Comparison of ENCODE assay signal across 1 cellular context in the genomic region with DNA sequence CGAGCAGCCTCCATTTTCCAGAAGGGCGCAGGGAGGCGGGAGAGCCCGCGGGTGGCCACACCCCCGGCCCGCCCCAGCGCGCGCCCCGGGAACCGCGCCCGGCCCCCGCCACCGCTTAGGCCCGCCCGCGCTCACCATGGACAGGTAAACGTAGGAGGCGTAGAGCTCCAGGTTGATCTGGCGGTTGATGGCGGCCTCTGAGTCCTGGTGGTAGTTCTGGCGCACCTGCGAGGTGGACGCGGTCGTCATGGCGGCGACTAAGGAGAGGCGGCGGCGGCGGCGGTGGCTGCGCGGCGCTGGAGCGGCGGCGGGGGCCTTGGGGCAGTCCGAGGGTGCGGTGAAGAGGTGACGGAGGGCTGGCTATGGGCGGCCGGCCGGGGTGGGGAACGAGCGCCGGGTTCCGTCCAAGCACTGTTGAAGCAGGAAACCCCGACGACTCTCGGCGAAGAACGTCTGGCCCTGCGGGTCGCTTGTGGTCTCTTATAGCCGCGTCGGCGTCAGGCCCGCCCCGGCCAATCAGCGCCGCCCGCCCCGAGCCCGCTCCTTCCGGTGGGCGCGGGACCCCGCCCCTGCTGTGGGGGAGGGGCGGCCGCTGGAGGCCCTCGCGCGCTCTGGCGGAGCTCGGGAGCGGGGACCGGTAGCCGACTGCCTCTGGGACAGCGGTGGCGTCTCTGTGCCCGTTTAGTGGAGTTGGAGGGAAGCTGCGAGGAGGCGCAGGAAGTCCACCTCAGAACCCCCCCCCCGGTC.
TF ChIP-seq lines count a peak whose summit lies in the region.

A gene (minus strand): TSS at position 458 of the 747 bp plus-strand sequence. CDS start 209 bp downstream, at position 249.

TF ChIP-seq in HepG2, 621 proteins besides CTCF, POLR2A, EP300 and RAD21 (continued from another document and continues in another):
- TF ChIP-seq, protein P1, sequence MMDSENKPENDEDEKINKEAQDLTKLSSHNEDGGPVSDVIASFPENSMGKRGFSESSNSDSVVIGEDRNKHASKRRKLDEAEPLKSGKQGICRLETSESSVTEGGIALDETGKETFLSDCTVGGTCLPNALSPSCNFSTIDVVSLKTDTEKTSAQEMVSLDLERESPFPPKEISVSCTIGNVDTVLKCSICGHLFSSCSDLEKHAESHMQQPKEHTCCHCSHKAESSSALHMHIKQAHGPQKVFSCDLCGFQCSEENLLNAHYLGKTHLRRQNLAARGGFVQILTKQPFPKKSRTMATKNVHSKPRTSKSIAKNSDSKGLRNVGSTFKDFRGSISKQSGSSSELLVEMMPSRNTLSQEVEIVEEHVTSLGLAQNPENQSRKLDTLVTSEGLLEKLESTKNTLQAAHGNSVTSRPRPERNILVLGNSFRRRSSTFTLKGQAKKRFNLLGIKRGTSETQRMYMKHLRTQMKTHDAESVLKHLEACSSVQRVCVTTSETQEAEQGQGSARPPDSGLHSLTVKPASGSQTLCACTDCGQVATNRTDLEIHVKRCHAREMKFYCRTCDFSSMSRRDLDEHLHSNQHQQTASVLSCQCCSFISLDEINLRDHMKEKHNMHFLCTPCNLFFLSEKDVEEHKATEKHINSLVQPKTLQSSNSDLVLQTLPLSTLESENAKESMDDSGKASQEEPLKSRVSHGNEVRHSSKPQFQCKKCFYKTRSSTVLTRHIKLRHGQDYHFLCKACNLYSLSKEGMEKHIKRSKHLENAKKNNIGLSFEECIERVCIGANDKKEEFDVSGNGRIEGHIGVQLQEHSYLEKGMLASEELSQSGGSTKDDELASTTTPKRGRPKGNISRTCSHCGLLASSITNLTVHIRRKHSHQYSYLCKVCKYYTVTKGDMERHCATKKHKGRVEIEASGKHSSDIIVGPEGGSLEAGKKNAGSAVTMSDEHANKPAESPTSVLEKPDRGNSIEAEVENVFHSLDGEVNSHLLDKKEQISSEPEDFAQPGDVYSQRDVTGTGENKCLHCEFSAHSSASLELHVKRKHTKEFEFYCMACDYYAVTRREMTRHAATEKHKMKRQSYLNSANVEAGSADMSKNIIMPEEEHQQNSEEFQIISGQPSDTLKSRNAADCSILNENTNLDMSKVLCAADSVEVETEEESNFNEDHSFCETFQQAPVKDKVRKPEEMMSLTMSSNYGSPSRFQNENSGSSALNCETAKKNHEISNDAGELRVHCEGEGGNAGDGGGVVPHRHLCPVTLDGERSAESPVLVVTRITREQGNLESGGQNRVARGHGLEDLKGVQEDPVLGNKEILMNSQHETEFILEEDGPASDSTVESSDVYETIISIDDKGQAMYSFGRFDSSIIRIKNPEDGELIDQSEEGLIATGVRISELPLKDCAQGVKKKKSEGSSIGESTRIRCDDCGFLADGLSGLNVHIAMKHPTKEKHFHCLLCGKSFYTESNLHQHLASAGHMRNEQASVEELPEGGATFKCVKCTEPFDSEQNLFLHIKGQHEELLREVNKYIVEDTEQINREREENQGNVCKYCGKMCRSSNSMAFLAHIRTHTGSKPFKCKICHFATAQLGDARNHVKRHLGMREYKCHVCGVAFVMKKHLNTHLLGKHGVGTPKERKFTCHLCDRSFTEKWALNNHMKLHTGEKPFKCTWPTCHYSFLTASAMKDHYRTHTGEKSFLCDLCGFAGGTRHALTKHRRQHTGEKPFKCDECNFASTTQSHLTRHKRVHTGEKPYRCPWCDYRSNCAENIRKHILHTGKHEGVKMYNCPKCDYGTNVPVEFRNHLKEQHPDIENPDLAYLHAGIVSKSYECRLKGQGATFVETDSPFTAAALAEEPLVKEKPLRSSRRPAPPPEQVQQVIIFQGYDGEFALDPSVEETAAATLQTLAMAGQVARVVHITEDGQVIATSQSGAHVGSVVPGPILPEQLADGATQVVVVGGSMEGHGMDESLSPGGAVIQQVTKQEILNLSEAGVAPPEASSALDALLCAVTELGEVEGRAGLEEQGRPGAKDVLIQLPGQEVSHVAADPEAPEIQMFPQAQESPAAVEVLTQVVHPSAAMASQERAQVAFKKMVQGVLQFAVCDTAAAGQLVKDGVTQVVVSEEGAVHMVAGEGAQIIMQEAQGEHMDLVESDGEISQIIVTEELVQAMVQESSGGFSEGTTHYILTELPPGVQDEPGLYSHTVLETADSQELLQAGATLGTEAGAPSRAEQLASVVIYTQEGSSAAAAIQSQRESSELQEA (CRISPR knock-in tag; IDR thresholded peaks at IDR 0.05; ENCODE audit: not compliant biosample characterization), result peak; percentile 24
- TF ChIP-seq GATA4 (IDR thresholded peaks at IDR 0.05; ENCODE audit: borderline replicate concordance, low read depth), result peak; percentile 76; the same call in 1 of the 2 replicates
- peak; percentile 32; the same call in 1 of the 2 replicates for TF ChIP-seq FOXO1 (CRISPR knock-in tag; IDR thresholded peaks at IDR 0.05)
- TF ChIP-seq CENPT (CRISPR knock-in tag; IDR thresholded peaks at IDR 0.05; ENCODE audit: low read depth), result no peak
- no peak for TF ChIP-seq HMG20A (CRISPR knock-in tag; IDR thresholded peaks at IDR 0.05; ENCODE audit: borderline replicate concordance)
- TF ChIP-seq GATAD2A (CRISPR knock-in tag; IDR thresholded peaks at IDR 0.05), result 0 out of 2 replicates have a peak, but pooled peaks have one; percentile 14
- no peak for TF ChIP-seq PTBP1 (IDR thresholded peaks at IDR 0.05; ENCODE audit: low read depth, low read length, poor library complexity, severe bottlenecking)
- TF ChIP-seq IKZF1 (IDR thresholded peaks at IDR 0.05), result no peak
- TF ChIP-seq ZNF772 (CRISPR knock-in tag; IDR thresholded peaks at IDR 0.05), result 0 out of 2 replicates have a peak, but pooled peaks have one; percentile 8
- TF ChIP-seq DNMT1 (CRISPR knock-in tag; IDR thresholded peaks at IDR 0.05), result peak; percentile 81
- TF ChIP-seq, protein P2, sequence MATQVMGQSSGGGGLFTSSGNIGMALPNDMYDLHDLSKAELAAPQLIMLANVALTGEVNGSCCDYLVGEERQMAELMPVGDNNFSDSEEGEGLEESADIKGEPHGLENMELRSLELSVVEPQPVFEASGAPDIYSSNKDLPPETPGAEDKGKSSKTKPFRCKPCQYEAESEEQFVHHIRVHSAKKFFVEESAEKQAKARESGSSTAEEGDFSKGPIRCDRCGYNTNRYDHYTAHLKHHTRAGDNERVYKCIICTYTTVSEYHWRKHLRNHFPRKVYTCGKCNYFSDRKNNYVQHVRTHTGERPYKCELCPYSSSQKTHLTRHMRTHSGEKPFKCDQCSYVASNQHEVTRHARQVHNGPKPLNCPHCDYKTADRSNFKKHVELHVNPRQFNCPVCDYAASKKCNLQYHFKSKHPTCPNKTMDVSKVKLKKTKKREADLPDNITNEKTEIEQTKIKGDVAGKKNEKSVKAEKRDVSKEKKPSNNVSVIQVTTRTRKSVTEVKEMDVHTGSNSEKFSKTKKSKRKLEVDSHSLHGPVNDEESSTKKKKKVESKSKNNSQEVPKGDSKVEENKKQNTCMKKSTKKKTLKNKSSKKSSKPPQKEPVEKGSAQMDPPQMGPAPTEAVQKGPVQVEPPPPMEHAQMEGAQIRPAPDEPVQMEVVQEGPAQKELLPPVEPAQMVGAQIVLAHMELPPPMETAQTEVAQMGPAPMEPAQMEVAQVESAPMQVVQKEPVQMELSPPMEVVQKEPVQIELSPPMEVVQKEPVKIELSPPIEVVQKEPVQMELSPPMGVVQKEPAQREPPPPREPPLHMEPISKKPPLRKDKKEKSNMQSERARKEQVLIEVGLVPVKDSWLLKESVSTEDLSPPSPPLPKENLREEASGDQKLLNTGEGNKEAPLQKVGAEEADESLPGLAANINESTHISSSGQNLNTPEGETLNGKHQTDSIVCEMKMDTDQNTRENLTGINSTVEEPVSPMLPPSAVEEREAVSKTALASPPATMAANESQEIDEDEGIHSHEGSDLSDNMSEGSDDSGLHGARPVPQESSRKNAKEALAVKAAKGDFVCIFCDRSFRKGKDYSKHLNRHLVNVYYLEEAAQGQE (IDR thresholded peaks at IDR 0.05; ENCODE audit: borderline replicate concordance in 1 of 2, low read depth in 1 of 2, low read length in 2 of 2), result no peak; a peak in 1 of 4 replicates
- TF ChIP-seq, protein P3, sequence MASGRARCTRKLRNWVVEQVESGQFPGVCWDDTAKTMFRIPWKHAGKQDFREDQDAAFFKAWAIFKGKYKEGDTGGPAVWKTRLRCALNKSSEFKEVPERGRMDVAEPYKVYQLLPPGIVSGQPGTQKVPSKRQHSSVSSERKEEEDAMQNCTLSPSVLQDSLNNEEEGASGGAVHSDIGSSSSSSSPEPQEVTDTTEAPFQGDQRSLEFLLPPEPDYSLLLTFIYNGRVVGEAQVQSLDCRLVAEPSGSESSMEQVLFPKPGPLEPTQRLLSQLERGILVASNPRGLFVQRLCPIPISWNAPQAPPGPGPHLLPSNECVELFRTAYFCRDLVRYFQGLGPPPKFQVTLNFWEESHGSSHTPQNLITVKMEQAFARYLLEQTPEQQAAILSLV (CRISPR knock-in tag; IDR thresholded peaks at IDR 0.05; ENCODE audit: borderline replicate concordance), result peak; percentile 84; the same call in 1 of the 2 replicates
- TF ChIP-seq RORA (CRISPR knock-in tag; IDR thresholded peaks at IDR 0.05), result no peak
- TF ChIP-seq ZFP1 (CRISPR knock-in tag; IDR thresholded peaks at IDR 0.05), result no peak
- TF ChIP-seq STAT5B (CRISPR knock-in tag; IDR thresholded peaks at IDR 0.05), result no peak
- TF ChIP-seq FIP1L1 (IDR thresholded peaks at IDR 0.05; ENCODE audit: borderline replicate concordance, insufficient read depth, low read depth, low read length), result no peak
- TF ChIP-seq, protein P4, sequence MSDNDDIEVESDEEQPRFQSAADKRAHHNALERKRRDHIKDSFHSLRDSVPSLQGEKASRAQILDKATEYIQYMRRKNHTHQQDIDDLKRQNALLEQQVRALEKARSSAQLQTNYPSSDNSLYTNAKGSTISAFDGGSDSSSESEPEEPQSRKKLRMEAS (IDR thresholded peaks at IDR 0.05), result no peak
- peak; percentile 72; the same call in 1 of the 2 replicates for TF ChIP-seq ZNF780A (CRISPR knock-in tag; IDR thresholded peaks at IDR 0.05)
- TF ChIP-seq NR2C2 (CRISPR knock-in tag; IDR thresholded peaks at IDR 0.05; ENCODE audit: borderline replicate concordance), result peak; percentile 36; the same call in 1 of the 2 replicates
- TF ChIP-seq ARNTL (CRISPR knock-in tag; IDR thresholded peaks at IDR 0.05), result no peak
- peak; percentile 44; the same call in 1 of the 2 replicates for TF ChIP-seq PHF8 (CRISPR knock-in tag; IDR thresholded peaks at IDR 0.05)
- no peak; the same call in 1 of the 2 replicates for TF ChIP-seq BORCS8-MEF2B (CRISPR knock-in tag; IDR thresholded peaks at IDR 0.05)
- TF ChIP-seq, protein P5, sequence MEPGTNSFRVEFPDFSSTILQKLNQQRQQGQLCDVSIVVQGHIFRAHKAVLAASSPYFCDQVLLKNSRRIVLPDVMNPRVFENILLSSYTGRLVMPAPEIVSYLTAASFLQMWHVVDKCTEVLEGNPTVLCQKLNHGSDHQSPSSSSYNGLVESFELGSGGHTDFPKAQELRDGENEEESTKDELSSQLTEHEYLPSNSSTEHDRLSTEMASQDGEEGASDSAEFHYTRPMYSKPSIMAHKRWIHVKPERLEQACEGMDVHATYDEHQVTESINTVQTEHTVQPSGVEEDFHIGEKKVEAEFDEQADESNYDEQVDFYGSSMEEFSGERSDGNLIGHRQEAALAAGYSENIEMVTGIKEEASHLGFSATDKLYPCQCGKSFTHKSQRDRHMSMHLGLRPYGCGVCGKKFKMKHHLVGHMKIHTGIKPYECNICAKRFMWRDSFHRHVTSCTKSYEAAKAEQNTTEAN (CRISPR knock-in tag; conservative IDR thresholded peaks at IDR 0.05), result 0 out of 2 replicates have a peak, but pooled peaks have one; percentile 17
- TF ChIP-seq, protein P6, sequence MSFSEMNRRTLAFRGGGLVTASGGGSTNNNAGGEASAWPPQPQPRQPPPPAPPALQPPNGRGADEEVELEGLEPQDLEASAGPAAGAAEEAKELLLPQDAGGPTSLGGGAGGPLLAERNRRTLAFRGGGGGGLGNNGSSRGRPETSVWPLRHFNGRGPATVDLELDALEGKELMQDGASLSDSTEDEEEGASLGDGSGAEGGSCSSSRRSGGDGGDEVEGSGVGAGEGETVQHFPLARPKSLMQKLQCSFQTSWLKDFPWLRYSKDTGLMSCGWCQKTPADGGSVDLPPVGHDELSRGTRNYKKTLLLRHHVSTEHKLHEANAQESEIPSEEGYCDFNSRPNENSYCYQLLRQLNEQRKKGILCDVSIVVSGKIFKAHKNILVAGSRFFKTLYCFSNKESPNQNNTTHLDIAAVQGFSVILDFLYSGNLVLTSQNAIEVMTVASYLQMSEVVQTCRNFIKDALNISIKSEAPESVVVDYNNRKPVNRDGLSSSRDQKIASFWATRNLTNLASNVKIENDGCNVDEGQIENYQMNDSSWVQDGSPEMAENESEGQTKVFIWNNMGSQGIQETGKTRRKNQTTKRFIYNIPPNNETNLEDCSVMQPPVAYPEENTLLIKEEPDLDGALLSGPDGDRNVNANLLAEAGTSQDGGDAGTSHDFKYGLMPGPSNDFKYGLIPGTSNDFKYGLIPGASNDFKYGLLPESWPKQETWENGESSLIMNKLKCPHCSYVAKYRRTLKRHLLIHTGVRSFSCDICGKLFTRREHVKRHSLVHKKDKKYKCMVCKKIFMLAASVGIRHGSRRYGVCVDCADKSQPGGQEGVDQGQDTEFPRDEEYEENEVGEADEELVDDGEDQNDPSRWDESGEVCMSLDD (CRISPR knock-in tag; IDR thresholded peaks at IDR 0.05; ENCODE audit: borderline replicate concordance), result 0 out of 2 replicates have a peak, but pooled peaks have one; percentile 23
- no peak for TF ChIP-seq KLF13 (CRISPR knock-in tag; IDR thresholded peaks at IDR 0.05)
- no peak for TF ChIP-seq REXO4 (CRISPR knock-in tag; IDR thresholded peaks at IDR 0.05; ENCODE audit: borderline replicate concordance)
- TF ChIP-seq, protein P7, sequence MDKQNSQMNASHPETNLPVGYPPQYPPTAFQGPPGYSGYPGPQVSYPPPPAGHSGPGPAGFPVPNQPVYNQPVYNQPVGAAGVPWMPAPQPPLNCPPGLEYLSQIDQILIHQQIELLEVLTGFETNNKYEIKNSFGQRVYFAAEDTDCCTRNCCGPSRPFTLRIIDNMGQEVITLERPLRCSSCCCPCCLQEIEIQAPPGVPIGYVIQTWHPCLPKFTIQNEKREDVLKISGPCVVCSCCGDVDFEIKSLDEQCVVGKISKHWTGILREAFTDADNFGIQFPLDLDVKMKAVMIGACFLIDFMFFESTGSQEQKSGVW (CRISPR knock-in tag; IDR thresholded peaks at IDR 0.05; ENCODE audit: borderline replicate concordance), result no peak
- no peak for TF ChIP-seq NR1H2 (CRISPR knock-in tag; IDR thresholded peaks at IDR 0.05; ENCODE audit: borderline replicate concordance, low read depth)
- TF ChIP-seq ZNF224 (CRISPR knock-in tag; IDR thresholded peaks at IDR 0.05), result no peak; the same call in 1 of the 2 replicates
